19 cellular contexts compared by ENCODE assay signal in the genomic region with DNA sequence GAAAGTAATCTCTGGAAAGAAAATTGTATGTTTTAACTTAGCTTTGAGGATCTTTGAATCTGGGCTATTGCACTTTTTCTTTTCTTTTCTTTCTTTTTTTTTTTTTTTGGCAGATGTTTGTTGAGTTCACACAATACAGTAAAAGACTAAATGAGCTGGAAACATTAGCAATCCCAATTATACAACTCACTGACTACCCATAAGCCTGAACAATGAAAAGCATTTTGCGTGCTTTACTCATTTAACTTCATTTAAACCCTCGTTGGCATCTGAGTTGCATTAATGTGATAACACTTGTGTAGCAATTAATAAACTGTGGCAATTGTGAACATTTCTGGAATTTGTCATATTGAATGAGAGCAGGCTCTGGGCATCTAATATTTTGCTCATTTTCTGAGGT.
DNase-seq lines count a peak whose midpoint lies in the region; ATAC-seq and TF ChIP-seq lines count a peak whose summit lies in the region.
"Had no signal": no experiment of that assay in that cellular context is flagged by ENCODE, and none has a peak within 500 bp of the region (broad histone marks: within the 10 kb centered on the region; RNA-seq: fewer than 3 reads in every experiment).

No MANE protein-coding gene starts in this region.

- peaks cover 4% of the 10 kb centered on the region for H3K9me3 Mint-ChIP-seq in neural crest cell
- H3K9me3 Mint-ChIP-seq: CD8-positive, alpha-beta T cell; GM23338; IgD-negative memory B cell had no signal

- TF ChIP-seq POLR2A in breast epithelium (IDR thresholded peaks at IDR 0.05) = no peak

- no peak for ATAC-seq in GM18517 (IDR thresholded peaks at IDR 0.05; ENCODE audit: unreplicated experiment)
- ATAC-seq: CD8-positive, alpha-beta T cell; GM12878; GM23338 had no signal

- no peaks in the 10 kb centered on the region for H3K27me3 Mint-ChIP-seq in neural crest cell (ENCODE audit: low read depth)
- H3K27me3 Mint-ChIP-seq: B cell, IgD-negative memory B cell had no signal

- H3K36me3 Mint-ChIP-seq in neural crest cell (ENCODE audit: low read depth) = no peaks in the 10 kb centered on the region
- H3K36me3 Mint-ChIP-seq: CD8-positive, alpha-beta T cell; IgD-negative memory B cell had no signal

- H3K27ac ChIP-seq in breast epithelium = no peak overlapping the region
- H3K27ac ChIP-seq: BLaER1 treated with 17β-estradiol and CSF1 and Interleukin-3, amounts not matched to agents 10 nM and 100 nM had no signal

- peak overlapping the region; percentile 5 for H3K4me3 Mint-ChIP-seq in neural crest cell
- H3K4me3 Mint-ChIP-seq: B cell; CD8-positive, alpha-beta T cell; GM23338; IgD-negative memory B cell had no signal

- TF ChIP-seq CTCF in neural crest cell (conservative IDR thresholded peaks at IDR 0.05) (no peak), breast epithelium (IDR thresholded peaks at IDR 0.05) (no peak)

- H3K4me3 ChIP-seq in breast epithelium = no peak overlapping the region
- H3K4me3 ChIP-seq: BLaER1 treated with 17β-estradiol and CSF1 and Interleukin-3, amounts not matched to agents 10 nM and 100 nM; GM12878; GM23338 had no signal

- peak; percentile 21 for DNase-seq in NCI-H748 (lab: John Stamatoyannopoulos, UW; ENCODE audit: unreplicated experiment)
- no peak for DNase-seq in NCI-H748 treated with DMSO at 0.1 percent for 48 hours (lab: John Stamatoyannopoulos, UW)
- peak; percentile 33 for DNase-seq in astrocyte of the hippocampus (ENCODE audit: low read depth, low spot score)
- no peak for DNase-seq in neural crest cell (ENCODE audit: low read depth, low spot score)
- peak; percentile 59 for DNase-seq in retina
- DNase-seq in HuH-7 (ENCODE audit: low spot score) = no peak
- no peak for DNase-seq in breast epithelium (ENCODE audit: low spot score in 2 of 2)
- DNase-seq: CD8-positive, alpha-beta T cell; DMS 273 treated with DMSO at 0.1 percent for 48 hours; DMS53; DND-41; EL; HCEC 1CT had no signal

- H3K36me3 ChIP-seq in breast epithelium = no peaks in the 10 kb centered on the region
- H3K36me3 ChIP-seq: BLaER1 treated with 17β-estradiol and CSF1 and Interleukin-3, amounts not matched to agents 10 nM and 100 nM had no signal

- intact Hi-C loops in breast epithelium (cut with DNase I; ENCODE audit: low total_unique reads) = loop anchor here (5.0 kb wide), 1 partner anchor 299 kb away; no protein-coding TSS in a partner anchor

- no peaks in the 10 kb centered on the region for H3K9me3 ChIP-seq in breast epithelium
- H3K9me3 ChIP-seq: BLaER1 treated with 17β-estradiol and CSF1 and Interleukin-3, amounts not matched to agents 10 nM and 100 nM had no signal

- peak overlapping the region; percentile 86 for H3K27ac Mint-ChIP-seq in neural crest cell (ENCODE audit: unreplicated experiment)
- H3K27ac Mint-ChIP-seq: B cell; CD8-positive, alpha-beta T cell; GM23338; IgD-negative memory B cell had no signal

- H3K4me1 Mint-ChIP-seq in neural crest cell = peaks cover 40% of the 10 kb centered on the region
- H3K4me1 Mint-ChIP-seq: B cell, GM23338, IgD-negative memory B cell had no signal

- H3K27me3 ChIP-seq in breast epithelium = no peaks in the 10 kb centered on the region
- H3K27me3 ChIP-seq: BLaER1 treated with 17β-estradiol and CSF1 and Interleukin-3, amounts not matched to agents 10 nM and 100 nM had no signal

- H3K4me1 ChIP-seq in breast epithelium = no peaks in the 10 kb centered on the region
- H3K4me1 ChIP-seq: BLaER1 treated with 17β-estradiol and CSF1 and Interleukin-3, amounts not matched to agents 10 nM and 100 nM had no signal

Comparison
In these comparisons a context has a peak if more than half of its experiments do, and no peak if none do; other contexts are left out.
1. DNase-seq: peak in NCI-H748 (single experiment), astrocyte of the hippocampus (single experiment) and retina (single experiment); none in NCI-H748 treated with DMSO at 0.1 percent for 48 hours (single experiment), neural crest cell (single experiment), HuH-7 (single experiment) and breast epithelium (0 of 2).